In genomic region chr2:236164201-236164982, GRCh38 we compare ENCODE assay signal across 9 cellular contexts. TPM values are rescaled to one million over a fixed set of nuclear protein-coding genes. Genes with fewer than 3 reads are reported as not detected.
DNase-seq lines count a peak whose midpoint lies in the region; ATAC-seq and TF ChIP-seq lines count a peak whose summit lies in the region.
"Had no signal": no experiment of that assay in that cellular context is flagged by ENCODE, and none has a peak within 500 bp of the region (broad histone marks: within the 10 kb centered on the region; RNA-seq: fewer than 3 reads in every experiment).

No MANE protein-coding gene starts in this region.

- CTCF ChIA-PET in BJ (lab: Yijun Ruan, JAX) = interaction anchor here (1.4 kb wide), 1 partner anchor 13 kb away, joined by 4 read pairs; no protein-coding TSS in a partner anchor

- peak overlapping the region; percentile 49 for H3K4me2 ChIP-seq in fibroblast of lung (ENCODE audit: extremely low read depth, insufficient read depth, low read length)

- no peaks in the 10 kb centered on the region for H3K9me3 Mint-ChIP-seq in osteocyte (ENCODE audit: unreplicated experiment)

- no peak for ATAC-seq in GM18868 (IDR thresholded peaks at IDR 0.05; ENCODE audit: unreplicated experiment)
- ATAC-seq in HG02970 (IDR thresholded peaks at IDR 0.05; ENCODE audit: low FRiP score, unreplicated experiment) = no peak
- ATAC-seq in GM19351 (IDR thresholded peaks at IDR 0.05; ENCODE audit: unreplicated experiment) = no peak

- peaks cover 45% of the 10 kb centered on the region for H3K4me1 Mint-ChIP-seq in osteocyte (ENCODE audit: unreplicated experiment)

- POLR2A ChIA-PET in BJ (lab: Charles Lee) = no interaction called here

- no peak for TF ChIP-seq CTCF in BJ (IDR thresholded peaks at IDR 0.05; ENCODE audit: insufficient read depth, low read depth, low read length)
- no peak for TF ChIP-seq CTCF in fibroblast of lung (conservative IDR thresholded peaks at IDR 0.05 in 1 of 2, IDR thresholded peaks at IDR 0.05 in 1 of 2; ENCODE audit: low read depth in 1 of 2, low read length in 2 of 2)
- no peak for TF ChIP-seq CTCF in osteocyte (IDR thresholded peaks at IDR 0.05)

- peak overlapping the region; percentile 94 for H3K27ac Mint-ChIP-seq in osteocyte (ENCODE audit: unreplicated experiment)

- no peaks in the 10 kb centered on the region for H3K27me3 Mint-ChIP-seq in osteocyte (ENCODE audit: unreplicated experiment)

- H3K4me3 ChIP-seq in BJ (ENCODE audit: low read depth, low read length) (peak overlapping the region; percentile 24), MG63 (peak overlapping the region; percentile 50), fibroblast of lung (replicated peaks in 1 of 4; ENCODE audit: control extremely low read depth in 1 of 4, insufficient read depth in 1 of 4, low read depth in 3 of 4, low read length in 4 of 4) (peak overlapping the region in 3 of 4 experiments; percentile 16 to 44 (median 20))

- peaks cover 43% of the 10 kb centered on the region for H3K27me3 ChIP-seq in BJ (ENCODE audit: control insufficient read depth, insufficient read depth, low read length)
- peaks cover 15% of the 10 kb centered on the region for H3K27me3 ChIP-seq in MG63
- H3K27me3 ChIP-seq in fibroblast of lung (ENCODE audit: control insufficient read depth, insufficient read depth, low read length) = peaks cover 71% of the 10 kb centered on the region

- H2AFZ ChIP-seq in fibroblast of lung (ENCODE audit: low read length) = no peak overlapping the region

- no peak for DNase-seq in BJ (ENCODE audit: low read depth)
- DNase-seq in MG63 = peak; percentile 32
- peak in 1 of 2 donors; percentile 22 for DNase-seq in fibroblast of lung (ENCODE audit: low read depth in 2 of 2)
- peak; percentile 84 for DNase-seq in osteocyte (ENCODE audit: extremely low spot score, unreplicated experiment)
- DNase-seq in putamen (ENCODE audit: low spot score) = no peak
- DNase-seq: activated CD4-positive, alpha-beta T cell treated with anti-CD3 and anti-CD28 coated beads for 4 hours had no signal

- H4K20me1 ChIP-seq in fibroblast of lung (ENCODE audit: control insufficient read depth, extremely low read depth, insufficient read depth, low read length) = no peaks in the 10 kb centered on the region

- H3K27ac ChIP-seq in fibroblast of lung (ENCODE audit: insufficient read depth, low read length) = no peak overlapping the region

- H3K36me3 Mint-ChIP-seq in osteocyte (ENCODE audit: unreplicated experiment) = peaks cover 19% of the 10 kb centered on the region

- no peaks in the 10 kb centered on the region for H3K4me1 ChIP-seq in fibroblast of lung (ENCODE audit: control insufficient read depth, extremely low read depth, insufficient read depth, low read length)

- H3K4me3 Mint-ChIP-seq in osteocyte (ENCODE audit: unreplicated experiment) = peak overlapping the region; percentile 88

- H3K36me3 ChIP-seq in BJ (ENCODE audit: control insufficient read depth, insufficient read depth, low read length) (no peaks in the 10 kb centered on the region), MG63 (no peaks in the 10 kb centered on the region), fibroblast of lung (ENCODE audit: control insufficient read depth, insufficient read depth, low read length) (no peaks in the 10 kb centered on the region)

- no peak overlapping the region for H3K9ac ChIP-seq in fibroblast of lung (ENCODE audit: insufficient read depth, low read length)

- H3K79me2 ChIP-seq in fibroblast of lung (ENCODE audit: control insufficient read depth, insufficient read depth, low read length) = no peaks in the 10 kb centered on the region

- H3K9me3 ChIP-seq in MG63 (no peaks in the 10 kb centered on the region), fibroblast of lung (ENCODE audit: control insufficient read depth, insufficient read depth, low read depth, low read length) (no peaks in the 10 kb centered on the region)

RNA-seq across cellular contexts. Expression of gene GBX2, which starts 3.8 kb away (rescaled TPM):
- 0.11 TPM in 1 of 2 replicates, not detected in the other for polyA plus RNA-seq in BJ (2011; rRNA removed)
- not detected in 2 replicates for polyA minus RNA-seq in BJ (2011; rRNA and poly(A)+ RNA removed)
- 0.94 TPM in 1 of 2 replicates, not detected in the other for total RNA-seq in MG63 (2014; rRNA removed; shearing (Covaris generic); ENCODE audit: low replicate concordance)
- total RNA-seq in fibroblast of lung = not detected in 2 replicates
- polyA plus RNA-seq in fibroblast of lung = 0.25 TPM in 1 of 2 replicates, not detected in the other
- 0.16 TPM in 1 of 2 replicates, not detected in the other for polyA plus RNA-seq in fibroblast of lung (2012)
- polyA minus RNA-seq in fibroblast of lung (ENCODE audit: low replicate concordance) = not detected in 2 replicates
- 56.5 and 60.7 TPM in 2 replicates for total RNA-seq in osteocyte

Comparison
In these comparisons a context has a peak if more than half of its experiments do, and no peak if none do; other contexts are left out.
1. DNase-seq: peak in MG63 (single experiment) and osteocyte (single experiment); none in BJ (single experiment) and putamen (single experiment).
2. RNA of gene GBX2, which starts 3.8 kb away (total RNA-seq): 56.5 to 60.7 TPM in osteocyte; 0.94 TPM in MG63 and not detected in fibroblast of lung; every median in the first group is over 10 times any median in the second.
3. Peak in every context shown above with its lines, with median percentiles within 50 percentile points of each other: H3K4me3 ChIP-seq.